ENCODE assay signal across 1 cellular context in the genomic region with DNA sequence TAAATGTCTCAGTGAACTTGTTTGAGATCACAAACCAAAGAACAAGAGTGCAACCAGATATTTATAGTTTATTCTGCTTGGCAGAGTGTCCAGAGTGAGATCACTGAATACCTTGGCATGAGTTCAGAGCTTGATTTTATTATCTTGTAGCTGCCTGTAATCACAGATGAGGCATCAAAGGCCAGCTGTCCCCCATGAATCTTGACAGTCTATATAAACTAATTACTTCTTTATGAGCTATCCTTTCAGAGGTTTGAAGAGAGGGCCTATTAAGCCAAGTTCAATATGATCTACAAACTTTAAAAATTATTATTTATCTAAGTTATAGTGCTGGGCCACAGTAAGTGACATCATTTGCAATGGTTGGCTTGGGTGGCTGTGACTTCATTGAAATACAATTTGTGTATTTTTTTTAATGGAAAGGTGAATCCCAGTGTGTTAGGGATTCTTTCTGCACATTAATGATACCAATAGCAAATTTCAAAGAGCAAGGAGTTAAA.
TF ChIP-seq lines count a peak whose summit lies in the region.

No MANE protein-coding gene starts in this region.

TF ChIP-seq in HEK293, 187 proteins besides CTCF, POLR2A, EP300 and RAD21 (continued from another document):
- TF ChIP-seq, protein P1, sequence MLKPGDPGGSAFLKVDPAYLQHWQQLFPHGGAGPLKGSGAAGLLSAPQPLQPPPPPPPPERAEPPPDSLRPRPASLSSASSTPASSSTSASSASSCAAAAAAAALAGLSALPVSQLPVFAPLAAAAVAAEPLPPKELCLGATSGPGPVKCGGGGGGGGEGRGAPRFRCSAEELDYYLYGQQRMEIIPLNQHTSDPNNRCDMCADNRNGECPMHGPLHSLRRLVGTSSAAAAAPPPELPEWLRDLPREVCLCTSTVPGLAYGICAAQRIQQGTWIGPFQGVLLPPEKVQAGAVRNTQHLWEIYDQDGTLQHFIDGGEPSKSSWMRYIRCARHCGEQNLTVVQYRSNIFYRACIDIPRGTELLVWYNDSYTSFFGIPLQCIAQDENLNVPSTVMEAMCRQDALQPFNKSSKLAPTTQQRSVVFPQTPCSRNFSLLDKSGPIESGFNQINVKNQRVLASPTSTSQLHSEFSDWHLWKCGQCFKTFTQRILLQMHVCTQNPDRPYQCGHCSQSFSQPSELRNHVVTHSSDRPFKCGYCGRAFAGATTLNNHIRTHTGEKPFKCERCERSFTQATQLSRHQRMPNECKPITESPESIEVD (tag by site-specific recombination; IDR thresholded peaks at IDR 0.05) = peak; percentile 94
- TF ChIP-seq ZNF394 (tag by site-specific recombination; IDR thresholded peaks at IDR 0.05; ENCODE audit: borderline replicate concordance) (peak; percentile 64), ZNF391 (tag by site-specific recombination; IDR thresholded peaks at IDR 0.05; ENCODE audit: borderline replicate concordance, low read depth) (peak; percentile 70), ZNF10 (tag by site-specific recombination; IDR thresholded peaks at IDR 0.05) (no peak), IKZF3 (tag by site-specific recombination; IDR thresholded peaks at IDR 0.05) (peak; percentile 23; the same call in 1 of the 2 replicates), BCL11A (tag by site-specific recombination; IDR thresholded peaks at IDR 0.05; ENCODE audit: low read depth) (peak; percentile 70; the same call in 1 of the 2 replicates), ZNF324 (tag by site-specific recombination; IDR thresholded peaks at IDR 0.05) (0 out of 2 replicates have a peak, but pooled peaks have one; percentile 51), KLF16 (tag by site-specific recombination; IDR thresholded peaks at IDR 0.05) (no peak), MYNN (tag by site-specific recombination; IDR thresholded peaks at IDR 0.05; ENCODE audit: borderline replicate concordance) (no peak), ZNF777 (tag by site-specific recombination; IDR thresholded peaks at IDR 0.05; ENCODE audit: borderline replicate concordance) (no peak), GLIS2 (tag by site-specific recombination; IDR thresholded peaks at IDR 0.05) (0 out of 2 replicates have a peak, but pooled peaks have one; percentile 24), ZNF510 (tag by site-specific recombination; IDR thresholded peaks at IDR 0.05; ENCODE audit: insufficient replicate concordance) (peak; percentile 9), ZNF24 (tag by site-specific recombination; IDR thresholded peaks at IDR 0.05) (peak; percentile 66), ZNF843 (tag by site-specific recombination; IDR thresholded peaks at IDR 0.05) (peak; percentile 99), ZNF530 (tag by site-specific recombination; IDR thresholded peaks at IDR 0.05; ENCODE audit: low read depth) (no peak), ZNF366 (tag by site-specific recombination; conservative IDR thresholded peaks at IDR 0.05) (peak; percentile 98), SCRT1 (tag by site-specific recombination; IDR thresholded peaks at IDR 0.05; ENCODE audit: borderline replicate concordance) (0 out of 2 replicates have a peak, but pooled peaks have one; percentile 30)
- TF ChIP-seq, protein P2, sequence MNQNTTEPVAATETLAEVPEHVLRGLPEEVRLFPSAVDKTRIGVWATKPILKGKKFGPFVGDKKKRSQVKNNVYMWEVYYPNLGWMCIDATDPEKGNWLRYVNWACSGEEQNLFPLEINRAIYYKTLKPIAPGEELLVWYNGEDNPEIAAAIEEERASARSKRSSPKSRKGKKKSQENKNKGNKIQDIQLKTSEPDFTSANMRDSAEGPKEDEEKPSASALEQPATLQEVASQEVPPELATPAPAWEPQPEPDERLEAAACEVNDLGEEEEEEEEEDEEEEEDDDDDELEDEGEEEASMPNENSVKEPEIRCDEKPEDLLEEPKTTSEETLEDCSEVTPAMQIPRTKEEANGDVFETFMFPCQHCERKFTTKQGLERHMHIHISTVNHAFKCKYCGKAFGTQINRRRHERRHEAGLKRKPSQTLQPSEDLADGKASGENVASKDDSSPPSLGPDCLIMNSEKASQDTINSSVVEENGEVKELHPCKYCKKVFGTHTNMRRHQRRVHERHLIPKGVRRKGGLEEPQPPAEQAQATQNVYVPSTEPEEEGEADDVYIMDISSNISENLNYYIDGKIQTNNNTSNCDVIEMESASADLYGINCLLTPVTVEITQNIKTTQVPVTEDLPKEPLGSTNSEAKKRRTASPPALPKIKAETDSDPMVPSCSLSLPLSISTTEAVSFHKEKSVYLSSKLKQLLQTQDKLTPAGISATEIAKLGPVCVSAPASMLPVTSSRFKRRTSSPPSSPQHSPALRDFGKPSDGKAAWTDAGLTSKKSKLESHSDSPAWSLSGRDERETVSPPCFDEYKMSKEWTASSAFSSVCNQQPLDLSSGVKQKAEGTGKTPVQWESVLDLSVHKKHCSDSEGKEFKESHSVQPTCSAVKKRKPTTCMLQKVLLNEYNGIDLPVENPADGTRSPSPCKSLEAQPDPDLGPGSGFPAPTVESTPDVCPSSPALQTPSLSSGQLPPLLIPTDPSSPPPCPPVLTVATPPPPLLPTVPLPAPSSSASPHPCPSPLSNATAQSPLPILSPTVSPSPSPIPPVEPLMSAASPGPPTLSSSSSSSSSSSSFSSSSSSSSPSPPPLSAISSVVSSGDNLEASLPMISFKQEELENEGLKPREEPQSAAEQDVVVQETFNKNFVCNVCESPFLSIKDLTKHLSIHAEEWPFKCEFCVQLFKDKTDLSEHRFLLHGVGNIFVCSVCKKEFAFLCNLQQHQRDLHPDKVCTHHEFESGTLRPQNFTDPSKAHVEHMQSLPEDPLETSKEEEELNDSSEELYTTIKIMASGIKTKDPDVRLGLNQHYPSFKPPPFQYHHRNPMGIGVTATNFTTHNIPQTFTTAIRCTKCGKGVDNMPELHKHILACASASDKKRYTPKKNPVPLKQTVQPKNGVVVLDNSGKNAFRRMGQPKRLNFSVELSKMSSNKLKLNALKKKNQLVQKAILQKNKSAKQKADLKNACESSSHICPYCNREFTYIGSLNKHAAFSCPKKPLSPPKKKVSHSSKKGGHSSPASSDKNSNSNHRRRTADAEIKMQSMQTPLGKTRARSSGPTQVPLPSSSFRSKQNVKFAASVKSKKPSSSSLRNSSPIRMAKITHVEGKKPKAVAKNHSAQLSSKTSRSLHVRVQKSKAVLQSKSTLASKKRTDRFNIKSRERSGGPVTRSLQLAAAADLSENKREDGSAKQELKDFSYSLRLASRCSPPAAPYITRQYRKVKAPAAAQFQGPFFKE (tag by site-specific recombination; IDR thresholded peaks at IDR 0.05; ENCODE audit: borderline replicate concordance) = no peak
- TF ChIP-seq, protein P3, sequence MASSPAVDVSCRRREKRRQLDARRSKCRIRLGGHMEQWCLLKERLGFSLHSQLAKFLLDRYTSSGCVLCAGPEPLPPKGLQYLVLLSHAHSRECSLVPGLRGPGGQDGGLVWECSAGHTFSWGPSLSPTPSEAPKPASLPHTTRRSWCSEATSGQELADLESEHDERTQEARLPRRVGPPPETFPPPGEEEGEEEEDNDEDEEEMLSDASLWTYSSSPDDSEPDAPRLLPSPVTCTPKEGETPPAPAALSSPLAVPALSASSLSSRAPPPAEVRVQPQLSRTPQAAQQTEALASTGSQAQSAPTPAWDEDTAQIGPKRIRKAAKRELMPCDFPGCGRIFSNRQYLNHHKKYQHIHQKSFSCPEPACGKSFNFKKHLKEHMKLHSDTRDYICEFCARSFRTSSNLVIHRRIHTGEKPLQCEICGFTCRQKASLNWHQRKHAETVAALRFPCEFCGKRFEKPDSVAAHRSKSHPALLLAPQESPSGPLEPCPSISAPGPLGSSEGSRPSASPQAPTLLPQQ (tag by site-specific recombination; IDR thresholded peaks at IDR 0.05) = peak; percentile 66; the same call in 1 of the 2 replicates
- TF ChIP-seq, protein P4, sequence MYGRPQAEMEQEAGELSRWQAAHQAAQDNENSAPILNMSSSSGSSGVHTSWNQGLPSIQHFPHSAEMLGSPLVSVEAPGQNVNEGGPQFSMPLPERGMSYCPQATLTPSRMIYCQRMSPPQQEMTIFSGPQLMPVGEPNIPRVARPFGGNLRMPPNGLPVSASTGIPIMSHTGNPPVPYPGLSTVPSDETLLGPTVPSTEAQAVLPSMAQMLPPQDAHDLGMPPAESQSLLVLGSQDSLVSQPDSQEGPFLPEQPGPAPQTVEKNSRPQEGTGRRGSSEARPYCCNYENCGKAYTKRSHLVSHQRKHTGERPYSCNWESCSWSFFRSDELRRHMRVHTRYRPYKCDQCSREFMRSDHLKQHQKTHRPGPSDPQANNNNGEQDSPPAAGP (tag by site-specific recombination; IDR thresholded peaks at IDR 0.05) = 0 out of 2 replicates have a peak, but pooled peaks have one; percentile 16
